In genomic region chr18:49399003-49399402, GRCh38 we compare ENCODE assay signal across 8 cellular contexts.
A peak's percentile ranks its signal among the peaks of the same experiment; 100 is the strongest.
DNase-seq lines count a peak whose midpoint lies in the region; ATAC-seq and TF ChIP-seq lines count a peak whose summit lies in the region.

No MANE protein-coding gene starts in this region.

- 0 out of 2 replicates have a peak, but pooled peaks cover 11% of the 10 kb centered on the region for H4K20me1 ChIP-seq in BLaER1
- no peaks in the 10 kb centered on the region for H4K20me1 ChIP-seq in Loucy (ENCODE audit: insufficient read depth, low read length, poor library complexity, severe bottlenecking)

- peak overlapping the region; percentile 65 for H3K4me2 ChIP-seq in BLaER1
- peak overlapping the region; percentile 37 for H3K4me2 ChIP-seq in Loucy (ENCODE audit: low read depth, low read length, poor library complexity, severe bottlenecking)

- H3K4me1 ChIP-seq in BLaER1, result peaks cover 39% of the 10 kb centered on the region
- peaks cover 25% of the 10 kb centered on the region for H3K4me1 ChIP-seq in Loucy (ENCODE audit: insufficient read depth, low read length, poor library complexity, severe bottlenecking)

- H3F3A ChIP-seq in Loucy (ENCODE audit: low read depth), result no peaks in the 10 kb centered on the region

- no peak overlapping the region for H2AFZ ChIP-seq in Loucy (ENCODE audit: low read length)

- ATAC-seq in GM19395 (IDR thresholded peaks at IDR 0.05; ENCODE audit: unreplicated experiment), result peak; percentile 61
- ATAC-seq in HG03045 (IDR thresholded peaks at IDR 0.05; ENCODE audit: unreplicated experiment), result no peak
- no peak for ATAC-seq in HG02571 (IDR thresholded peaks at IDR 0.05; ENCODE audit: unreplicated experiment)

- no peaks in the 10 kb centered on the region for H3K9me2 ChIP-seq in Loucy (replicated peaks; ENCODE audit: low read depth, low read length)

- peaks cover 21% of the 10 kb centered on the region for H3K9me3 ChIP-seq in BLaER1
- no peaks in the 10 kb centered on the region; the same call in 1 of the 2 replicates for H3K9me3 ChIP-seq in Loucy (ENCODE audit: insufficient read depth, low read depth, low read length)

- H3K4me3 ChIP-seq in BLaER1, result no peak overlapping the region
- H3K4me3 ChIP-seq in Loucy (ENCODE audit: low read length, poor library complexity, severe bottlenecking), result no peak overlapping the region
- no peak overlapping the region for H3K4me3 ChIP-seq in fibroblast of villous mesenchyme (ENCODE audit: low read depth, low read length)

- H3K27ac ChIP-seq in BLaER1, result peak overlapping the region; percentile 11; the same call in 1 of the 2 replicates

- peaks cover 13% of the 10 kb centered on the region for H3K79me2 ChIP-seq in Loucy (ENCODE audit: insufficient read depth, low read length)

- peak; percentile 15 for DNase-seq in fibroblast of villous mesenchyme (ENCODE audit: low read depth)
- DNase-seq in stimulated activated naive CD4-positive, alpha-beta T cell treated with Interleukin-2 at 50 U/mL for 16 hours (lab: John Stamatoyannopoulos, UW), result no peak
- no peak for DNase-seq in NK-92 (lab: John Stamatoyannopoulos, UW; ENCODE audit: unreplicated experiment)

- no peaks in the 10 kb centered on the region for H3K27me3 ChIP-seq in BLaER1
- no peaks in the 10 kb centered on the region for H3K27me3 ChIP-seq in Loucy (ENCODE audit: insufficient read depth, low read length, poor library complexity, severe bottlenecking)

- H3K36me3 ChIP-seq in BLaER1, result peaks cover 3% of the 10 kb centered on the region; the same call in 1 of the 2 replicates
- no peaks in the 10 kb centered on the region for H3K36me3 ChIP-seq in Loucy (ENCODE audit: insufficient read depth, low read length)

- 0 out of 2 replicates have a peak overlapping the region, but pooled peaks have one; percentile 6 for H3K9ac ChIP-seq in BLaER1
- peak overlapping the region; percentile 7 for H3K9ac ChIP-seq in Loucy (ENCODE audit: low read depth, low read length, poor library complexity, severe bottlenecking)

- TF ChIP-seq CTCF in Loucy (conservative IDR thresholded peaks at IDR 0.05; ENCODE audit: low read length) (no peak), fibroblast of villous mesenchyme (IDR thresholded peaks at IDR 0.05; ENCODE audit: insufficient read depth, low read depth, low read length) (no peak)
